In the genomic region with DNA sequence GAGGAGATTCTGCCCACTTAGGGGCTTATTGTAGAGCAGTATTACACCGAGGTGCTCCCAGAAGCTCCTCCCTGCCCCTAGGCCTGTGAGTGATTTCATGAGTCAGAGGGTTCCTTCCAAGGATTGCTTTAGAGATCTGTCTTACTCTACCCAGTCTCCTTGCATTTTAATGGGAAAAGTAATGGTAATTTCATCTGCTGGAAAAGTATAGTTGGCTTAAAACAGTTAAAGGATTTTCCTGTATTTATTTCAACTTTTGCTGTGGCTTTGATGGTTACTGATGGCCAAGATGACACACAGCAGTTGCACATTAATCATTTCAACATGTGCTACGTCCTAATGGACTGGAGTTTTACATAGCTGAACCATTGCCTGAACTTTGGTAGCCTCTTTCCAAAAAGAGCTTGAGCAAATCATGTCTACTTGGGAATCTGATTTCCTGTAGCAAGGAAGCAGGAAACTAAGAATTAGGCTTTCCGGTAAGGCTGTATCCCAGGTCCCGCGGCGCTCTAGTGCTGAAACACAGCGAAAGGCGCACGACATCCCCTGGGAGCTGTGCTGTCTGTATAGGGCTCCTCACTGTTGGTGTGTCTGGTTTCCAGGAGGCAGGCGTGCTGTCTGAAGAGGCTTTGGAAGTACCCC, we compare ENCODE assay signal across 11 cellular contexts. TPM values are rescaled to one million over a fixed set of nuclear protein-coding genes. Genes with fewer than 3 reads are reported as not detected.
DNase-seq lines count a peak whose midpoint lies in the region; ATAC-seq and TF ChIP-seq lines count a peak whose summit lies in the region.
"Had no signal": no experiment of that assay in that cellular context is flagged by ENCODE, and none has a peak within 500 bp of the region (broad histone marks: within the 10 kb centered on the region; RNA-seq: fewer than 3 reads in every experiment).

No MANE protein-coding gene starts in this region.

- CTCF ChIA-PET in PC-3 (lab: Charles Lee) = interaction anchor here (0.6 kb wide), 1 partner anchor 1556 kb away, joined by 3 read pairs; no protein-coding TSS in a partner anchor

- no TSS peak for BruUV-seq in PC-3 (replicated peaks; lab: Mats Ljungman, UMichigan)

- DNase-seq in NCI-H82 (lab: John Stamatoyannopoulos, UW) = peak; percentile 53
- no peak for DNase-seq in NCI-H82 treated with DMSO at 0.1 percent for 48 hours (lab: John Stamatoyannopoulos, UW; ENCODE audit: unreplicated experiment)
- peak; percentile 82 for DNase-seq in PC-3
- DNase-seq in epithelial cell of esophagus (ENCODE audit: low read depth) = peak; percentile 87
- peak; percentile 77 for DNase-seq in osteocyte (ENCODE audit: extremely low spot score, unreplicated experiment)
- DNase-seq in activated T-cell treated with anti-CD3 and anti-CD28 coated beads, Interleukin-2, amount 50 U/mL, for 48 hours = no peak
- DNase-seq: activated naive CD8-positive, alpha-beta T cell treated with anti-CD3 and anti-CD28 coated beads, Interleukin-2, amount 10 ng/mL, durations not matched to agents 7 days and 5 days; T-helper 1 cell had no signal

- TF ChIP-seq CTCF in PC-3 (conservative IDR thresholded peaks at IDR 0.05; ENCODE audit: low read depth, low read length) = no peak
- TF ChIP-seq CTCF in epithelial cell of esophagus (IDR thresholded peaks at IDR 0.05; ENCODE audit: insufficient read depth, low read depth, low read length, missing control alignments) = no peak
- TF ChIP-seq CTCF in osteocyte (IDR thresholded peaks at IDR 0.05) = no peak

- no peaks in the 10 kb centered on the region for H3F3A ChIP-seq in PC-3 (ENCODE audit: low read length, unreplicated experiment)

- ATAC-seq in PC-3 = peak; percentile 29
- ATAC-seq in GM18909 (IDR thresholded peaks at IDR 0.05; ENCODE audit: poor library complexity, unreplicated experiment) = no peak
- ATAC-seq in HG03442 (IDR thresholded peaks at IDR 0.05; ENCODE audit: unreplicated experiment) = no peak

- H3K27ac ChIP-seq in PC-3 (ENCODE audit: low read length) = peak overlapping the region; percentile 90

- no peak overlapping the region for H3K9ac ChIP-seq in PC-3 (ENCODE audit: low read length)

- H3K9me2 ChIP-seq in PC-3 (replicated peaks; ENCODE audit: low read length) = no peaks in the 10 kb centered on the region

- peak overlapping the region; percentile 10 for H3K4me3 Mint-ChIP-seq in osteocyte (ENCODE audit: unreplicated experiment)

- POLR2A ChIA-PET in PC-3 (lab: Charles Lee; ENCODE audit: unreplicated experiment) = no interaction called here

- H3K9me3 Mint-ChIP-seq in osteocyte (ENCODE audit: unreplicated experiment) = no peaks in the 10 kb centered on the region
- H3K9me3 Mint-ChIP-seq: activated naive CD8-positive, alpha-beta T cell treated with anti-CD3 and anti-CD28 coated beads, Interleukin-2, amount 10 ng/mL, durations not matched to agents 7 days and 5 days had no signal

- H3K27me3 Mint-ChIP-seq in osteocyte (ENCODE audit: unreplicated experiment) = peaks cover 4% of the 10 kb centered on the region

- H3K4me1 Mint-ChIP-seq in osteocyte (ENCODE audit: unreplicated experiment) = peaks cover 18% of the 10 kb centered on the region

- H3K36me3 ChIP-seq in PC-3 (ENCODE audit: low read depth, low read length) = no peaks in the 10 kb centered on the region

- H3K4me1 ChIP-seq in PC-3 (ENCODE audit: insufficient read depth, low read length) = peaks cover 26% of the 10 kb centered on the region

- H4K20me1 ChIP-seq in PC-3 (ENCODE audit: low read length) = no peaks in the 10 kb centered on the region

- H3K36me3 Mint-ChIP-seq in osteocyte (ENCODE audit: unreplicated experiment) = no peaks in the 10 kb centered on the region
- H3K36me3 Mint-ChIP-seq: activated naive CD8-positive, alpha-beta T cell treated with anti-CD3 and anti-CD28 coated beads, Interleukin-2, amount 10 ng/mL, durations not matched to agents 7 days and 5 days had no signal

- no peak overlapping the region for H2AFZ ChIP-seq in PC-3 (ENCODE audit: low read length)

- no peaks in the 10 kb centered on the region for H3K9me3 ChIP-seq in PC-3 (ENCODE audit: low read length)

- peak overlapping the region; percentile 92 for H3K4me2 ChIP-seq in PC-3 (ENCODE audit: low read length)

- H3K4me3 ChIP-seq in PC-3 (ENCODE audit: low read length) (no peak overlapping the region), epithelial cell of esophagus (ENCODE audit: low read length) (no peak overlapping the region)

- peak overlapping the region; percentile 58 for H3K27ac Mint-ChIP-seq in osteocyte (ENCODE audit: unreplicated experiment)
- H3K27ac Mint-ChIP-seq: activated naive CD8-positive, alpha-beta T cell treated with anti-CD3 and anti-CD28 coated beads, Interleukin-2, amount 10 ng/mL, durations not matched to agents 7 days and 5 days had no signal

- H3K79me2 ChIP-seq in PC-3 (ENCODE audit: low read length) = no peaks in the 10 kb centered on the region

- no peaks in the 10 kb centered on the region for H3K27me3 ChIP-seq in PC-3 (ENCODE audit: low read length)

- intact Hi-C loops in PC-3 (cut with micrococcal nuclease) = no loop called here

RNA-seq across cellular contexts. Expression of a gene that starts 9.2 kb away (rescaled TPM):
- total RNA-seq in PC-3 (2014; rRNA removed) (not detected in 2 replicates), osteocyte (not detected in 2 replicates)
- total RNA-seq: activated naive CD8-positive, alpha-beta T cell treated with anti-CD3 and anti-CD28 coated beads, Interleukin-2, amount 10 ng/mL, durations not matched to agents 7 days and 5 days; pulmonary artery endothelial cell had no signal

Comparison
In these comparisons a context has a peak if more than half of its experiments do, and no peak if none do; other contexts are left out.
1. DNase-seq: peak in NCI-H82 (single experiment), PC-3 (single experiment), epithelial cell of esophagus (single experiment) and osteocyte (single experiment); none in NCI-H82 treated with DMSO at 0.1 percent for 48 hours (single experiment) and activated T-cell treated with anti-CD3 and anti-CD28 coated beads, Interleukin-2, amount 50 U/mL, for 48 hours (0 of 2).